ENCODE assay signal across 1 cellular context in genomic region chr3:73004316-73004715, GRCh38.
TF ChIP-seq lines count a peak whose summit lies in the region.

No MANE protein-coding gene starts in this region.

TF ChIP-seq in HepG2, 621 proteins besides CTCF, POLR2A, EP300 and RAD21:
- TF ChIP-seq TRIM24 (CRISPR knock-in tag; IDR thresholded peaks at IDR 0.05), result no peak
- TF ChIP-seq SOX13 (IDR thresholded peaks at IDR 0.05), result no peak
- 0 out of 4 replicates have a peak, but pooled peaks of 1 of the 2 experiments have one; percentile 11 for TF ChIP-seq SOX13 (CRISPR knock-in tag; conservative IDR thresholded peaks at IDR 0.05 in 1 of 2, IDR thresholded peaks at IDR 0.05 in 1 of 2)
- TF ChIP-seq RXRA (CRISPR knock-in tag; IDR thresholded peaks at IDR 0.05), result no peak
- TF ChIP-seq ZNF101 (CRISPR knock-in tag; IDR thresholded peaks at IDR 0.05; ENCODE audit: borderline replicate concordance, low read depth), result no peak
- no peak for TF ChIP-seq NFRKB (IDR thresholded peaks at IDR 0.05)
- no peak for TF ChIP-seq ZNF274 (CRISPR knock-in tag; IDR thresholded peaks at IDR 0.05)
- TF ChIP-seq ZNF121 (CRISPR knock-in tag; IDR thresholded peaks at IDR 0.05), result peak; percentile 95
- TF ChIP-seq, protein P1, sequence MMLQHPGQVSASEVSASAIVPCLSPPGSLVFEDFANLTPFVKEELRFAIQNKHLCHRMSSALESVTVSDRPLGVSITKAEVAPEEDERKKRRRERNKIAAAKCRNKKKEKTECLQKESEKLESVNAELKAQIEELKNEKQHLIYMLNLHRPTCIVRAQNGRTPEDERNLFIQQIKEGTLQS (CRISPR knock-in tag; IDR thresholded peaks at IDR 0.05), result 0 out of 2 replicates have a peak, but pooled peaks have one; percentile 34
- TF ChIP-seq JUND (CRISPR knock-in tag; IDR thresholded peaks at IDR 0.05), result no peak
- TF ChIP-seq ZNF451 (CRISPR knock-in tag; IDR thresholded peaks at IDR 0.05), result no peak
- no peak for TF ChIP-seq NFYC (CRISPR knock-in tag; IDR thresholded peaks at IDR 0.05)
- peak; percentile 64 for TF ChIP-seq CEBPG (CRISPR knock-in tag; IDR thresholded peaks at IDR 0.05)
- no peak for TF ChIP-seq RARA (CRISPR knock-in tag; IDR thresholded peaks at IDR 0.05)
- TF ChIP-seq, protein P2, sequence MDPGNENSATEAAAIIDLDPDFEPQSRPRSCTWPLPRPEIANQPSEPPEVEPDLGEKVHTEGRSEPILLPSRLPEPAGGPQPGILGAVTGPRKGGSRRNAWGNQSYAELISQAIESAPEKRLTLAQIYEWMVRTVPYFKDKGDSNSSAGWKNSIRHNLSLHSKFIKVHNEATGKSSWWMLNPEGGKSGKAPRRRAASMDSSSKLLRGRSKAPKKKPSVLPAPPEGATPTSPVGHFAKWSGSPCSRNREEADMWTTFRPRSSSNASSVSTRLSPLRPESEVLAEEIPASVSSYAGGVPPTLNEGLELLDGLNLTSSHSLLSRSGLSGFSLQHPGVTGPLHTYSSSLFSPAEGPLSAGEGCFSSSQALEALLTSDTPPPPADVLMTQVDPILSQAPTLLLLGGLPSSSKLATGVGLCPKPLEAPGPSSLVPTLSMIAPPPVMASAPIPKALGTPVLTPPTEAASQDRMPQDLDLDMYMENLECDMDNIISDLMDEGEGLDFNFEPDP (CRISPR knock-in tag; conservative IDR thresholded peaks at IDR 0.05), result no peak
- TF ChIP-seq ZC3H4 (CRISPR knock-in tag; IDR thresholded peaks at IDR 0.05; ENCODE audit: borderline replicate concordance), result no peak
- no peak for TF ChIP-seq ZNF570 (CRISPR knock-in tag; IDR thresholded peaks at IDR 0.05; ENCODE audit: borderline replicate concordance)
- no peak for TF ChIP-seq ZNF44 (CRISPR knock-in tag; IDR thresholded peaks at IDR 0.05)
- TF ChIP-seq ZNF589 (CRISPR knock-in tag; conservative IDR thresholded peaks at IDR 0.05), result no peak
- no peak for TF ChIP-seq TFE3 (CRISPR knock-in tag; IDR thresholded peaks at IDR 0.05)
- TF ChIP-seq, protein P3, sequence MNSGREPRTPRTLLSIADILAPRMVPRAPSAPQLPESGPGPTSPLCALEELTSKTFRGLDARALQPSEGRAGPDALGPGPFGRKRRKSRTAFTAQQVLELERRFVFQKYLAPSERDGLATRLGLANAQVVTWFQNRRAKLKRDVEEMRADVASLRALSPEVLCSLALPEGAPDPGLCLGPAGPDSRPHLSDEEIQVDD (CRISPR knock-in tag; IDR thresholded peaks at IDR 0.05; ENCODE audit: borderline replicate concordance), result no peak
- no peak for TF ChIP-seq KMT2B (CRISPR knock-in tag; IDR thresholded peaks at IDR 0.05)
- TF ChIP-seq THAP8 (CRISPR knock-in tag; IDR thresholded peaks at IDR 0.05; ENCODE audit: borderline replicate concordance), result no peak
- TF ChIP-seq, protein P4, sequence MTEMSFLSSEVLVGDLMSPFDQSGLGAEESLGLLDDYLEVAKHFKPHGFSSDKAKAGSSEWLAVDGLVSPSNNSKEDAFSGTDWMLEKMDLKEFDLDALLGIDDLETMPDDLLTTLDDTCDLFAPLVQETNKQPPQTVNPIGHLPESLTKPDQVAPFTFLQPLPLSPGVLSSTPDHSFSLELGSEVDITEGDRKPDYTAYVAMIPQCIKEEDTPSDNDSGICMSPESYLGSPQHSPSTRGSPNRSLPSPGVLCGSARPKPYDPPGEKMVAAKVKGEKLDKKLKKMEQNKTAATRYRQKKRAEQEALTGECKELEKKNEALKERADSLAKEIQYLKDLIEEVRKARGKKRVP (CRISPR knock-in tag; IDR thresholded peaks at IDR 0.05), result 0 out of 4 replicates have a peak, but pooled peaks of 1 of the 2 experiments have one; percentile 48
- no peak for TF ChIP-seq NR1H2 (CRISPR knock-in tag; IDR thresholded peaks at IDR 0.05; ENCODE audit: borderline replicate concordance, low read depth)
- no peak for TF ChIP-seq HNRNPH1 (optimal IDR thresholded peaks at IDR 0.05; ENCODE audit: low read depth, low read length)
- TF ChIP-seq ZNF207 (IDR thresholded peaks at IDR 0.05; ENCODE audit: borderline replicate concordance), result no peak
- peak; percentile 57; the same call in 1 of the 2 replicates for TF ChIP-seq CEBPB (IDR thresholded peaks at IDR 0.05; ENCODE audit: borderline replicate concordance, low read depth, low read length)
